ENCODE assay signal across 11 cellular contexts in genomic region chr12:82993610-82994009, GRCh38.
"Had no signal": no experiment of that assay in that cellular context is flagged by ENCODE, and none has a peak within 500 bp of the region (broad histone marks: within the 10 kb centered on the region; RNA-seq: fewer than 3 reads in every experiment).

No MANE protein-coding gene starts in this region.

- H3K4me2 ChIP-seq: GM23338 had no signal

- H3K9me3 ChIP-seq: HAP-1 had no signal

- H3K4me1 Mint-ChIP-seq: GM23338, H9 had no signal

- H3K4me3 Mint-ChIP-seq: GM23338, H9, HFFc6 had no signal

- H3K27ac ChIP-seq: GM23248 had no signal

- H3K27ac Mint-ChIP-seq: GM23338, HFFc6 had no signal

- H3K4me3 ChIP-seq: GM23248, GM23338, HAP-1 had no signal

- FAIRE-seq: H1, H54 had no signal

- H3K9me3 Mint-ChIP-seq: GM23338, H9 had no signal

- ATAC-seq: GM23338, HCT116 had no signal

- DNase-seq: GM23248, GOT3, H7, H9, HCEC 1CT, HFFc6 had no signal
